ENCODE assay signal across 20 cellular contexts in the genomic region with DNA sequence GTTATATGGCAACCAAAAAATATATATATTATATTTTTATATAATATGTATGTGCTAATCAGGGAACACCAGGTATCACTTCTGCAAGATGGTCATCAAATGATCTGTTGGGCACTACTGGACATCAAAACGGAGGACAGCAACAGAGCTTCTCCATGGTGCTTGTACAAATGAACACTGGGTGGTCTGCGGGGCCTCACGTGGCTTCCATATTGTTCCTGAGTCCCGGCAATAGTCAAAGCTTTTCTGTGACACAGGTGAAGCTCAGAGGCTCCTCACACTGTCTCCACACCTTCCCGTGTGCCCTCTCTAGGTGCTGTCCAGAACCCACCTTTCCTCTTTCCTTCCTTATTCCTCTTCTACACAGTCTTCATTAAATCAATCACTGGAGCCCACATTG.
"Had no signal": no experiment of that assay in that cellular context is flagged by ENCODE, and none has a peak within 500 bp of the region (broad histone marks: within the 10 kb centered on the region; RNA-seq: fewer than 3 reads in every experiment).

No MANE protein-coding gene starts in this region.

- H3K4me1 ChIP-seq: esophagus muscularis mucosa, foreskin keratinocyte, gastroesophageal sphincter, heart left ventricle, left lung, lower lobe of right lung had no signal

- H3K27ac Mint-ChIP-seq: effector memory CD8-positive, alpha-beta T cell; immature natural killer cell; mesothelial cell of epicardium; naive B cell had no signal

- H3K27ac ChIP-seq: coronary artery, dorsolateral prefrontal cortex, esophagus muscularis mucosa, foreskin keratinocyte, gastroesophageal sphincter, heart left ventricle, hepatocyte, left lung, lower lobe of right lung had no signal

- DNase-seq: dermis blood vessel endothelial cell; dorsolateral prefrontal cortex; effector CD8-positive, alpha-beta T cell; effector memory CD8-positive, alpha-beta T cell; foreskin keratinocyte; heart left ventricle; hypothalamus; immature natural killer cell; left cardiac atrium; left lung; left ventricle myocardium superior; lower lobe of right lung; mesenchymal stem cell; mucosa of descending colon; naive B cell had no signal

- H3K4me1 Mint-ChIP-seq: immature natural killer cell, mesothelial cell of epicardium, naive B cell had no signal

- ATAC-seq: effector memory CD8-positive, alpha-beta T cell; foreskin keratinocyte; gastroesophageal sphincter; heart left ventricle; left cardiac atrium; left lung; left ventricle myocardium superior; lower lobe of right lung; mucosa of descending colon had no signal

- H3K27me3 ChIP-seq: esophagus muscularis mucosa, foreskin keratinocyte, hepatocyte had no signal

- H3K4me3 ChIP-seq: coronary artery, dorsolateral prefrontal cortex, esophagus muscularis mucosa, gastroesophageal sphincter, heart left ventricle, hepatocyte, left lung, lower lobe of right lung, mucosa of descending colon had no signal

- H3K4me3 Mint-ChIP-seq: effector memory CD8-positive, alpha-beta T cell; immature natural killer cell; mesothelial cell of epicardium; naive B cell had no signal

- H3K9me3 ChIP-seq: left lung, lower lobe of right lung, mucosa of descending colon had no signal

- H3K36me3 ChIP-seq: esophagus muscularis mucosa, gastroesophageal sphincter, heart left ventricle, left lung, lower lobe of right lung had no signal

- H3K36me3 Mint-ChIP-seq: immature natural killer cell, mesothelial cell of epicardium, naive B cell had no signal
